Comparison of ENCODE assay signal across 8 cellular contexts in genomic region chr19:40592170-40592569, GRCh38. TPM values are rescaled to one million over a fixed set of nuclear protein-coding genes. Genes with fewer than 3 reads are reported as not detected.
DNase-seq lines count a peak whose midpoint lies in the region; ATAC-seq and TF ChIP-seq lines count a peak whose summit lies in the region.

No MANE protein-coding gene starts in this region.

- H3K4me2 ChIP-seq in GM23248 (ENCODE audit: unreplicated experiment): no peak overlapping the region

- H3K4me1 Mint-ChIP-seq in stimulated activated memory B cell treated with anti-CD40 and anti-IgM and Interleukin-4, amounts not matched to agents 10 μg/mL and 1 μg/mL and 100 μg/mL, for 72 hours: peaks cover 15% of the 10 kb centered on the region
- H3K4me1 Mint-ChIP-seq in chondrocyte (ENCODE audit: low read depth): peaks cover 17% of the 10 kb centered on the region

- DNase-seq in Ammon's horn (ENCODE audit: low spot score): peak; percentile 50
- peak; percentile 63 for DNase-seq in GM23248
- DNase-seq in NCI-H748 (lab: John Stamatoyannopoulos, UW; ENCODE audit: unreplicated experiment): peak; percentile 85
- peak; percentile 78 for DNase-seq in dermis blood vessel endothelial cell
- DNase-seq in chondrocyte (ENCODE audit: low spot score): no peak
- no peak for DNase-seq in occipital lobe (lab: John Stamatoyannopoulos, UW)

- no peaks in the 10 kb centered on the region for H4K20me1 ChIP-seq in GM23248 (ENCODE audit: insufficient read depth)

- no peak overlapping the region for H2AFZ ChIP-seq in GM23248

- no peak overlapping the region for H3K27ac Mint-ChIP-seq in stimulated activated memory B cell treated with anti-CD40 and anti-IgM and Interleukin-4, amounts not matched to agents 10 μg/mL and 1 μg/mL and 100 μg/mL, for 72 hours
- no peak overlapping the region for H3K27ac Mint-ChIP-seq in chondrocyte (ENCODE audit: unreplicated experiment)

- H3K27me3 ChIP-seq in GM23248 (replicated peaks; ENCODE audit: insufficient read depth): no peaks in the 10 kb centered on the region; the same call in 1 of the 2 replicates

- no peaks in the 10 kb centered on the region for H3K9me3 ChIP-seq in GM23248 (ENCODE audit: low read depth)

- peak; percentile 69 for ATAC-seq in stimulated activated memory B cell treated with anti-CD40 and anti-IgM and Interleukin-4, amounts not matched to agents 10 μg/mL and 1 μg/mL and 100 μg/mL, for 72 hours
- no peak for ATAC-seq in HG02870 (IDR thresholded peaks at IDR 0.05; ENCODE audit: unreplicated experiment)

- H3K9me2 ChIP-seq in GM23248 (ENCODE audit: insufficient read depth): no peaks in the 10 kb centered on the region

- H3K9me3 Mint-ChIP-seq in stimulated activated memory B cell treated with anti-CD40 and anti-IgM and Interleukin-4, amounts not matched to agents 10 μg/mL and 1 μg/mL and 100 μg/mL, for 72 hours: no peaks in the 10 kb centered on the region
- no peaks in the 10 kb centered on the region for H3K9me3 Mint-ChIP-seq in chondrocyte (ENCODE audit: low read depth)

- H3K4me3 ChIP-seq in GM23248: no peak overlapping the region

- in situ Hi-C loops in GM23248 (cut with MboI): no loop called here

- peaks cover 14% of the 10 kb centered on the region for H3K27me3 Mint-ChIP-seq in stimulated activated memory B cell treated with anti-CD40 and anti-IgM and Interleukin-4, amounts not matched to agents 10 μg/mL and 1 μg/mL and 100 μg/mL, for 72 hours
- no peaks in the 10 kb centered on the region for H3K27me3 Mint-ChIP-seq in chondrocyte (ENCODE audit: low read depth)

- no peaks in the 10 kb centered on the region for H3F3A ChIP-seq in GM23248 (ENCODE audit: insufficient read depth)

- H3K79me2 ChIP-seq in GM23248 (ENCODE audit: insufficient read depth): no peaks in the 10 kb centered on the region

- no peak overlapping the region for H3K27ac ChIP-seq in GM23248

- WGBS in GM23248 (ENCODE audit: low coverage in 1 of 2, low lambda C conversion rate in 2 of 2, missing lambda C conversion rate in 2 of 2), 2 experiments: 63 to 75% methylated on average over 4 of the region's 4 CpGs

- no peak overlapping the region for H3K9ac ChIP-seq in GM23248

- peaks cover 9% of the 10 kb centered on the region for H3K4me1 ChIP-seq in GM23248 (ENCODE audit: insufficient read depth)

- H3K4me3 Mint-ChIP-seq in stimulated activated memory B cell treated with anti-CD40 and anti-IgM and Interleukin-4, amounts not matched to agents 10 μg/mL and 1 μg/mL and 100 μg/mL, for 72 hours: no peak overlapping the region
- H3K4me3 Mint-ChIP-seq in chondrocyte (ENCODE audit: unreplicated experiment): no peak overlapping the region

- peaks cover 49% of the 10 kb centered on the region for H3K36me3 Mint-ChIP-seq in stimulated activated memory B cell treated with anti-CD40 and anti-IgM and Interleukin-4, amounts not matched to agents 10 μg/mL and 1 μg/mL and 100 μg/mL, for 72 hours
- peaks cover 9% of the 10 kb centered on the region for H3K36me3 Mint-ChIP-seq in chondrocyte (ENCODE audit: low read depth)

- no peaks in the 10 kb centered on the region for H3K36me3 ChIP-seq in GM23248 (ENCODE audit: low read depth)

- no peak for TF ChIP-seq CTCF in chondrocyte (IDR thresholded peaks at IDR 0.05)

RNA-seq across cellular contexts. Expression of gene LTBP4, which starts 9.0 kb away (rescaled TPM):
- total RNA-seq in GM23248 (2014; rRNA removed; shearing (Covaris generic)): 18.0 and 18.3 TPM in 2 replicates
- 45.5 and 47.2 TPM in 2 replicates for polyA plus RNA-seq in GM23248 (2016; fragmentation: Nextera tagmentation; extraction: Ambion mirVana)
- total RNA-seq in dermis blood vessel endothelial cell: 16.8 and 25.2 TPM in 2 replicates
- total RNA-seq in chondrocyte: 161 to 311 TPM (median 163 TPM) in 3 replicates
- total RNA-seq in occipital lobe: 18.9 TPM

RNA-seq across cellular contexts. Expression of gene SHKBP1, which starts 15.5 kb away (rescaled TPM):
- 27.8 and 36.3 TPM in 2 replicates for total RNA-seq in GM23248 (2014; rRNA removed; shearing (Covaris generic))
- 62.2 and 66.4 TPM in 2 replicates for polyA plus RNA-seq in GM23248 (2016; fragmentation: Nextera tagmentation; extraction: Ambion mirVana)
- total RNA-seq in dermis blood vessel endothelial cell (27.7 and 67.0 TPM in 2 replicates), chondrocyte (40.9 to 47.8 TPM (median 46.8 TPM) in 3 replicates), occipital lobe (4.1 TPM)

Comparison
In these comparisons a context has a peak if more than half of its experiments do, and no peak if none do; other contexts are left out.
1. DNase-seq: peak in Ammon's horn (single experiment), GM23248 (single experiment), NCI-H748 (single experiment) and dermis blood vessel endothelial cell (single experiment); none in chondrocyte (single experiment) and occipital lobe (single experiment).